8 cellular contexts compared by ENCODE assay signal in the genomic region with DNA sequence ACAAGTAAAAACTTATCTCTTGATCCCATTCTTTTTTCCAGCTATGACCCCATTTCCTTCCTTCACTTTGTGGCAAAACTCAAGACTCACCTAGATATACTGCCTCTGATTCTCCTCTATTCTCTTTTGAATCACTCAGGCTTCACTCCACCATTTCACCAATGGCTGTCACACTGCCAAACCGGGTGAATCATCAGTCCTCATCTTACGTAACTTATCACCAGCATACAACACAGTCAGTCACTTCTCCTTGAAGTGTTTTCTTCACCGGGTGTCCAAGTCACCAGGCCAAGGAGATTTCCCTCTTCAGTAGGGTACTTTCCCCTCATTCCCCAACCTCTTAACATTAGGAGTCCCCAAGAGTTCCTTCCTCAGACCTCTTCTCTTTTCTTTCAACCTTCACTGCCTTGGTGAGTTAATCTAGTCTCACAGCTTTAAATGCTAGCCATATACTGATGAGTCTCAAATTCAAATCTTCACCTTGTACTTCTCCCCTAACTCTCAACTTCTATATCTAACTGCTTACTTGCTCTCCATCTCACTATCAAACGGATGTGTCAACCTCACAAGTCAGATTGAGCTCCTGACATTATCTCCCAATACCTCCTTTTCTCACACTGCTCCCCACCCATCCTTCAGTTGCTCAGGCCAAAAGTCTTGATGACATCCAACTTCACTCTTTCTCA. TPM values are rescaled to one million over a fixed set of nuclear protein-coding genes. Genes with fewer than 3 reads are reported as not detected.
A peak's percentile ranks its signal among the peaks of the same experiment; 100 is the strongest.
DNase-seq lines count a peak whose midpoint lies in the region; ATAC-seq and TF ChIP-seq lines count a peak whose summit lies in the region.

No MANE protein-coding gene starts in this region.

- TF ChIP-seq EP300 in esophagus muscularis mucosa (IDR thresholded peaks at IDR 0.05): no peak

- TF ChIP-seq POLR2A in esophagus muscularis mucosa (IDR thresholded peaks at IDR 0.05; ENCODE audit: low read depth) (no peak), GM18505 (IDR thresholded peaks at IDR 0.05; ENCODE audit: borderline replicate concordance, extremely low read depth, insufficient read depth, insufficient read length) (no peak)

- H3K36me3 ChIP-seq in BLaER1 (peaks cover 58% of the 10 kb centered on the region), PC-9 (ENCODE audit: low read depth) (peaks cover 9% of the 10 kb centered on the region), esophagus muscularis mucosa (peaks cover 17 to 55% (median 31%) of the 10 kb centered on the region in 4 donors), psoas muscle (ENCODE audit: insufficient read depth in 1 of 2, low read depth in 1 of 2) (peaks cover 0 to 70% of the 10 kb centered on the region in 2 donors)

- H3K4me2 ChIP-seq in BLaER1: no peak overlapping the region
- peak overlapping the region; percentile 27; the same call in 1 of the 2 replicates for H3K4me2 ChIP-seq in PC-9

- peak; percentile 88 to 95 (median 92) for ATAC-seq in psoas muscle
- ATAC-seq in GM18505 (IDR thresholded peaks at IDR 0.05; ENCODE audit: unreplicated experiment): no peak
- ATAC-seq in GM18519 (IDR thresholded peaks at IDR 0.05; ENCODE audit: low FRiP score, unreplicated experiment): no peak

- no peak overlapping the region for H3K4me3 Mint-ChIP-seq in osteocyte (ENCODE audit: unreplicated experiment)

- peaks cover 13% of the 10 kb centered on the region for H3K79me2 ChIP-seq in PC-9 (ENCODE audit: low read depth)

- CTCF ChIA-PET in PC-9 (lab: Charles Lee): interaction anchor here (1.0 kb wide), 1 partner anchor 280 kb away, joined by 3 read pairs; no protein-coding TSS in a partner anchor
- CTCF ChIA-PET in HEK293T (lab: Yijun Ruan, JAX): interaction anchor here (1.0 kb wide), 1 partner anchor 11 kb away, joined by 3 read pairs; no protein-coding TSS in a partner anchor

- H3K27me3 Mint-ChIP-seq in osteocyte (ENCODE audit: unreplicated experiment): no peaks in the 10 kb centered on the region

- H3K36me3 Mint-ChIP-seq in osteocyte (ENCODE audit: unreplicated experiment): peaks cover 27% of the 10 kb centered on the region

- POLR2A ChIA-PET in PC-9 (lab: Charles Lee; ENCODE audit: unreplicated experiment) (interaction anchor here (0.9 kb wide), 1 partner anchor 12 kb away, joined by 7 read pairs; no protein-coding TSS in a partner anchor), HEK293T (lab: Yijun Ruan, JAX) (no interaction called here)

- intact Hi-C loops in PC-9 (cut with micrococcal nuclease; ENCODE audit: unreplicated experiment): no loop called here
- intact Hi-C loops in esophagus muscularis mucosa (cut with DNase I): no loop called here
- intact Hi-C loops in psoas muscle (cut with DNase I): loop anchor here (5.0 kb wide), 3 partner anchors 275 to 370 kb away; no protein-coding TSS in a partner anchor

- peaks cover 7% of the 10 kb centered on the region for H3F3A ChIP-seq in PC-9 (ENCODE audit: insufficient read depth, low read depth)

- H3K27ac Mint-ChIP-seq in osteocyte (ENCODE audit: unreplicated experiment): no peak overlapping the region

- no peaks in the 10 kb centered on the region for H3K9me2 ChIP-seq in PC-9 (ENCODE audit: insufficient read depth)

- H4K20me1 ChIP-seq in BLaER1 (peaks cover 27% of the 10 kb centered on the region; the same call in 1 of the 2 replicates), PC-9 (ENCODE audit: insufficient read depth) (no peaks in the 10 kb centered on the region)

- H3K9me3 Mint-ChIP-seq in osteocyte (ENCODE audit: unreplicated experiment): no peaks in the 10 kb centered on the region

- peak; percentile 68 to 78 for DNase-seq in PC-9
- peak; percentile 95 for DNase-seq in esophagus muscularis mucosa (ENCODE audit: extremely low spot score)
- peak; percentile 85 to 86 for DNase-seq in psoas muscle
- no peak for DNase-seq in osteocyte (ENCODE audit: extremely low spot score, unreplicated experiment)
- DNase-seq in HEK293T (ENCODE audit: extremely low spot score): no peak

- H3K9me3 ChIP-seq in BLaER1: no peaks in the 10 kb centered on the region
- no peaks in the 10 kb centered on the region for H3K9me3 ChIP-seq in PC-9 (ENCODE audit: insufficient read depth, low read depth)
- H3K9me3 ChIP-seq in esophagus muscularis mucosa: no peaks in the 10 kb centered on the region
- H3K9me3 ChIP-seq in psoas muscle: no peaks in the 10 kb centered on the region

- 30% methylated on average over 4 of the region's 4 CpGs for WGBS in esophagus muscularis mucosa
- WGBS in psoas muscle, 3 donors: 22 to 33% (median 22%) methylated on average over 4 of the region's 4 CpGs

- peaks cover 5% of the 10 kb centered on the region for H3K4me1 ChIP-seq in BLaER1
- H3K4me1 ChIP-seq in PC-9 (replicated peaks; ENCODE audit: insufficient read depth): peaks cover 18% of the 10 kb centered on the region
- H3K4me1 ChIP-seq in esophagus muscularis mucosa: peaks cover 6 to 38% (median 25%) of the 10 kb centered on the region in 4 donors
- H3K4me1 ChIP-seq in psoas muscle: peaks cover 40% of the 10 kb centered on the region

- H3K27ac ChIP-seq in BLaER1 (no peak overlapping the region), PC-9 (peak overlapping the region; percentile 52), esophagus muscularis mucosa (replicated peaks in 1 of 4) (peak overlapping the region; percentile 25 to 65 (median 54)), psoas muscle (peak overlapping the region; percentile 90)

- peaks cover 11% of the 10 kb centered on the region for H3K4me1 Mint-ChIP-seq in osteocyte (ENCODE audit: unreplicated experiment)

- H3K9ac ChIP-seq in BLaER1: 0 out of 2 replicates have a peak overlapping the region, but pooled peaks have one; percentile 7

- H3K27me3 ChIP-seq in BLaER1: no peaks in the 10 kb centered on the region
- no peaks in the 10 kb centered on the region for H3K27me3 ChIP-seq in PC-9 (ENCODE audit: insufficient read depth, low read depth)
- no peaks in the 10 kb centered on the region for H3K27me3 ChIP-seq in esophagus muscularis mucosa
- H3K27me3 ChIP-seq in psoas muscle (ENCODE audit: insufficient read depth in 3 of 3, low read length in 2 of 3): no peaks in the 10 kb centered on the region

- TF ChIP-seq CTCF in PC-9 (conservative IDR thresholded peaks at IDR 0.05): no peak
- TF ChIP-seq CTCF in esophagus muscularis mucosa (IDR thresholded peaks at IDR 0.05): no peak
- TF ChIP-seq CTCF in psoas muscle (IDR thresholded peaks at IDR 0.05): no peak
- TF ChIP-seq CTCF in osteocyte (IDR thresholded peaks at IDR 0.05): no peak

- no peak overlapping the region for H2AFZ ChIP-seq in PC-9

- BruUV-seq in PC-9 (replicated peaks; lab: Mats Ljungman, UMichigan): no TSS peak

- no peak overlapping the region for H3K4me3 ChIP-seq in BLaER1
- H3K4me3 ChIP-seq in PC-9: no peak overlapping the region
- H3K4me3 ChIP-seq in esophagus muscularis mucosa: no peak overlapping the region
- H3K4me3 ChIP-seq in psoas muscle: peak overlapping the region; percentile 17

TF ChIP-seq in HEK293T, 16 proteins besides CTCF, POLR2A, EP300 and RAD21:
- TF ChIP-seq HDGF (IDR thresholded peaks at IDR 0.05; ENCODE audit: borderline replicate concordance) (no peak), FOXK2 (IDR thresholded peaks at IDR 0.05) (no peak)
TF ChIP-seq in HEK293T: peak in this region for 0.

RNA-seq across cellular contexts. Expression of a gene that starts 6.0 kb away (rescaled TPM):
- 8.1 and 8.7 TPM in 2 replicates for total RNA-seq in PC-9 (2021)
- total RNA-seq in esophagus muscularis mucosa: 10 to 100 TPM in 1 of 4 donors, 1 to 10 TPM in 3; 6.1 to 10.1 (median 8.0) TPM
- 10 to 100 TPM; 11.0 to 14.7 (median 13.6) TPM for total RNA-seq in psoas muscle
- polyA plus RNA-seq in psoas muscle: 10 to 100 TPM in 2 of 3 donors, 1 to 10 TPM in 1; 7.8 to 14.8 (median 14.0) TPM
- 12.3 and 12.7 TPM in 2 replicates for total RNA-seq in osteocyte

Comparison
In these comparisons a context has a peak if more than half of its experiments do, and no peak if none do; other contexts are left out.
1. DNase-seq: peak in PC-9 (2 of 2), esophagus muscularis mucosa (single experiment) and psoas muscle (2 of 2); none in osteocyte (single experiment) and HEK293T (single experiment).
2. ATAC-seq: peak in psoas muscle (4 of 4); none in GM18505 (single experiment) and GM18519 (single experiment).
3. intact Hi-C loops: an anchor here in psoas muscle (5.0 kb wide); none called in PC-9 and esophagus muscularis mucosa.